In genomic region chr2:85615413-85615728, GRCh38 we compare ENCODE assay signal across 1 cellular context.
TF ChIP-seq lines count a peak whose summit lies in the region.

No MANE protein-coding gene starts in this region.

TF ChIP-seq in GM23338, 12 proteins besides CTCF, POLR2A, EP300 and RAD21 (continued from another document):
- TF ChIP-seq, protein P1, sequence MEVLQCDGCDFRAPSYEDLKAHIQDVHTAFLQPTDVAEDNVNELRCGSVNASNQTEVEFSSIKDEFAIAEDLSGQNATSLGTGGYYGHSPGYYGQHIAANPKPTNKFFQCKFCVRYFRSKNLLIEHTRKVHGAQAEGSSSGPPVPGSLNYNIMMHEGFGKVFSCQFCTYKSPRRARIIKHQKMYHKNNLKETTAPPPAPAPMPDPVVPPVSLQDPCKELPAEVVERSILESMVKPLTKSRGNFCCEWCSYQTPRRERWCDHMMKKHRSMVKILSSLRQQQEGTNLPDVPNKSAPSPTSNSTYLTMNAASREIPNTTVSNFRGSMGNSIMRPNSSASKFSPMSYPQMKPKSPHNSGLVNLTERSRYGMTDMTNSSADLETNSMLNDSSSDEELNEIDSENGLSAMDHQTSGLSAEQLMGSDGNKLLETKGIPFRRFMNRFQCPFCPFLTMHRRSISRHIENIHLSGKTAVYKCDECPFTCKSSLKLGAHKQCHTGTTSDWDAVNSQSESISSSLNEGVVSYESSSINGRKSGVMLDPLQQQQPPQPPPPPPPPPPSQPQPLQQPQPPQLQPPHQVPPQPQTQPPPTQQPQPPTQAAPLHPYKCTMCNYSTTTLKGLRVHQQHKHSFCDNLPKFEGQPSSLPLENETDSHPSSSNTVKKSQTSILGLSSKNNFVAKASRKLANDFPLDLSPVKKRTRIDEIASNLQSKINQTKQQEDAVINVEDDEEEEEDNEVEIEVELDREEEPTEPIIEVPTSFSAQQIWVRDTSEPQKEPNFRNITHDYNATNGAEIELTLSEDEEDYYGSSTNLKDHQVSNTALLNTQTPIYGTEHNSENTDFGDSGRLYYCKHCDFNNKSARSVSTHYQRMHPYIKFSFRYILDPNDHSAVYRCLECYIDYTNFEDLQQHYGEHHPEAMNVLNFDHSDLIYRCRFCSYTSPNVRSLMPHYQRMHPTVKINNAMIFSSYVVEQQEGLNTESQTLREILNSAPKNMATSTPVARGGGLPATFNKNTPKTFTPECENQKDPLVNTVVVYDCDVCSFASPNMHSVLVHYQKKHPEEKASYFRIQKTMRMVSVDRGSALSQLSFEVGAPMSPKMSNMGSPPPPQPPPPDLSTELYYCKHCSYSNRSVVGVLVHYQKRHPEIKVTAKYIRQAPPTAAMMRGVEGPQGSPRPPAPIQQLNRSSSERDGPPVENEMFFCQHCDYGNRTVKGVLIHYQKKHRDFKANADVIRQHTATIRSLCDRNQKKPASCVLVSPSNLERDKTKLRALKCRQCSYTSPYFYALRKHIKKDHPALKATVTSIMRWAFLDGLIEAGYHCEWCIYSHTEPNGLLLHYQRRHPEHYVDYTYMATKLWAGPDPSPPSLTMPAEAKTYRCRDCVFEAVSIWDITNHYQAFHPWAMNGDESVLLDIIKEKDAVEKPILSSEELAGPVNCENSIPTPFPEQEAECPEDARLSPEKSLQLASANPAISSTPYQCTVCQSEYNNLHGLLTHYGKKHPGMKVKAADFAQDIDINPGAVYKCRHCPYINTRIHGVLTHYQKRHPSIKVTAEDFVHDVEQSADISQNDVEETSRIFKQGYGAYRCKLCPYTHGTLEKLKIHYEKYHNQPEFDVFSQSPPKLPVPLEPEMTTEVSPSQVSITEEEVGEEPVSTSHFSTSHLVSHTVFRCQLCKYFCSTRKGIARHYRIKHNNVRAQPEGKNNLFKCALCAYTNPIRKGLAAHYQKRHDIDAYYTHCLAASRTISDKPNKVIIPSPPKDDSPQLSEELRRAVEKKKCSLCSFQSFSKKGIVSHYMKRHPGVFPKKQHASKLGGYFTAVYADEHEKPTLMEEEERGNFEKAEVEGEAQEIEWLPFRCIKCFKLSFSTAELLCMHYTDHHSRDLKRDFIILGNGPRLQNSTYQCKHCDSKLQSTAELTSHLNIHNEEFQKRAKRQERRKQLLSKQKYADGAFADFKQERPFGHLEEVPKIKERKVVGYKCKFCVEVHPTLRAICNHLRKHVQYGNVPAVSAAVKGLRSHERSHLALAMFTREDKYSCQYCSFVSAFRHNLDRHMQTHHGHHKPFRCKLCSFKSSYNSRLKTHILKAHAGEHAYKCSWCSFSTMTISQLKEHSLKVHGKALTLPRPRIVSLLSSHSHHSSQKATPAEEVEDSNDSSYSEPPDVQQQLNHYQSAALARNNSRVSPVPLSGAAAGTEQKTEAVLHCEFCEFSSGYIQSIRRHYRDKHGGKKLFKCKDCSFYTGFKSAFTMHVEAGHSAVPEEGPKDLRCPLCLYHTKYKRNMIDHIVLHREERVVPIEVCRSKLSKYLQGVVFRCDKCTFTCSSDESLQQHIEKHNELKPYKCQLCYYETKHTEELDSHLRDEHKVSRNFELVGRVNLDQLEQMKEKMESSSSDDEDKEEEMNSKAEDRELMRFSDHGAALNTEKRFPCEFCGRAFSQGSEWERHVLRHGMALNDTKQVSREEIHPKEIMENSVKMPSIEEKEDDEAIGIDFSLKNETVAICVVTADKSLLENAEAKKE (CRISPR knock-in tag; IDR thresholded peaks at IDR 0.05), result no peak
- no peak for TF ChIP-seq NANOG (IDR thresholded peaks at IDR 0.05; ENCODE audit: borderline replicate concordance)
- no peak for TF ChIP-seq ZNF331 (CRISPR knock-in tag; IDR thresholded peaks at IDR 0.05; ENCODE audit: low read depth)
- TF ChIP-seq EZH2phosphoT487 (IDR thresholded peaks at IDR 0.05; ENCODE audit: unreplicated experiment), result no peak
- TF ChIP-seq REST (IDR thresholded peaks at IDR 0.05; ENCODE audit: unreplicated experiment), result no peak
- TF ChIP-seq ETS1 (IDR thresholded peaks at IDR 0.05), result no peak
